Comparison of ENCODE assay signal across 27 cellular contexts in the genomic region with DNA sequence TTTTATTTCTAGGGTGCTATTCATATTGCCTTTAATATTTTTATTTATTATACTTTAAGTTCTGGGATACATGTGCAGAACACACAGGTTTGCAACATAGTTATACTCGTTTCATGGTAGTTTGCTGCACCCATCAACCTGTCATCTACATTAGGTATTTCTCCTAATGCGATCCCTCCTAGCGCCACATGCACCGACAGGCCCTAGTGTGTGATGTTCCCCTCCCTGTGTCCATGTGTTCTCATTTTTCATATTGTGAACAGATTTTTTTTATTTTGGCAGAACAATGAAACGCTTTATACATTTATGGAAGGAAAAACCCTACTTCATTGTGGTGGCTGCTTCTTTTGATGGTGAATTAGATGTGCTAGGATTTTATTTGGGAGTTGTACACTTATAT. TPM values are rescaled to one million over a fixed set of nuclear protein-coding genes. Genes with fewer than 3 reads are reported as not detected.
"Had no signal": no experiment of that assay in that cellular context is flagged by ENCODE, and none has a peak within 500 bp of the region (broad histone marks: within the 10 kb centered on the region; RNA-seq: fewer than 3 reads in every experiment).

No MANE protein-coding gene starts in this region.

- H3K27ac ChIP-seq: stomach, suprapubic skin, testis, thoracic aorta, thyroid gland, tibial artery, tibial nerve, transverse colon, upper lobe of left lung, upper lobe of right lung, uterus, vagina had no signal

- H3K4me1 ChIP-seq: stomach, suprapubic skin, testis, thyroid gland, tibial artery, tibial nerve, transverse colon, upper lobe of left lung, upper lobe of right lung, uterus, vagina had no signal

- H3K4me3 ChIP-seq: stomach, suprapubic skin, testis, thoracic aorta, thyroid gland, tibial artery, tibial nerve, transverse colon, upper lobe of left lung, upper lobe of right lung, uterus, vagina had no signal

- ATAC-seq: stimulated activated effector memory CD8-positive, alpha-beta T cell treated with anti-CD3 and anti-CD28 coated beads, Interleukin-12 subunit alpha, Interleukin-12 subunit beta, amount 100 ng/mL, for 72 hours; stimulated activated memory B cell treated with anti-CD40 and anti-IgM and Interleukin-4, amounts not matched to agents 10 μg/mL and 1 μg/mL and 100 μg/mL, for 72 hours; stimulated activated naive B cell treated with anti-CD40 and anti-IgM and Interleukin-4, amounts not matched to agents 10 μg/mL and 1 μg/mL and 100 μg/mL, for 72 hours; stimulated activated naive CD8-positive, alpha-beta T cell treated with anti-CD3 and anti-CD28 coated beads, Interleukin-15, amount 100 ng/mL, for 72 hours; stimulated activated naive CD8-positive, alpha-beta T cell treated with anti-CD3 and anti-CD28 coated beads, Interleukin-15, Interleukin-2, amounts not matched to agents 100 U/mL and 50 U/mL, for 24 hours; upper lobe of right lung had no signal

- DNase-seq: stimulated activated CD4-positive, alpha-beta T cell treated with anti-CD3 and anti-CD28 coated beads, Interleukin-2, amount 100 ng/mL, for 48 hours; stimulated activated CD4-positive, alpha-beta T cell treated with anti-CD3 and anti-CD28 coated beads, Interleukin-4, amount 100 ng/mL, for 1 hour; stimulated activated CD4-positive, alpha-beta T cell treated with anti-CD3 and anti-CD28 coated beads, Interleukin-4, amount 100 ng/mL, for 24 hours; stimulated activated CD4-positive, alpha-beta T cell treated with anti-CD3 and anti-CD28 coated beads, Interleukin-4, amount 100 ng/mL, for 4 hours; stimulated activated CD8-positive, alpha-beta memory T cell treated with anti-CD3 and anti-CD28 coated beads, Interleukin-4, amount 100 ng/mL, for 48 hours; stimulated activated naive B cell treated with anti-CD40 and anti-IgM and Interleukin-4, amounts not matched to agents 10 μg/mL and 1 μg/mL and 100 μg/mL, for 72 hours; stimulated activated naive CD4-positive, alpha-beta T cell; stimulated activated naive CD4-positive, alpha-beta T cell treated with Interleukin-2 at 50 U/mL for 16 hours; stimulated activated naive CD8-positive, alpha-beta T cell treated with anti-CD3 and anti-CD28 coated beads, Interleukin-15, amount 100 ng/mL, for 72 hours; stimulated activated naive CD8-positive, alpha-beta T cell treated with anti-CD3 and anti-CD28 coated beads, Interleukin-15, Interleukin-2, amounts not matched to agents 100 U/mL and 50 U/mL, for 24 hours; stomach; substantia nigra; testis; thyroid gland; tibial artery; transverse colon; trophoblast cell; upper lobe of left lung; upper lobe of right lung; uterus had no signal

- H3K27me3 ChIP-seq: stomach, suprapubic skin, testis, thyroid gland, tibial artery, tibial nerve, transverse colon, upper lobe of left lung, upper lobe of right lung, uterus, vagina had no signal

- H3K36me3 ChIP-seq: stomach, suprapubic skin, thoracic aorta, thyroid gland, tibial artery, tibial nerve, transverse colon, upper lobe of left lung, upper lobe of right lung, uterus, vagina had no signal

- H3K9me3 ChIP-seq: stomach, suprapubic skin, testis, thoracic aorta, thyroid gland, tibial artery, tibial nerve, transverse colon, upper lobe of left lung, upper lobe of right lung, uterus, vagina had no signal

RNA-seq across cellular contexts. Expression of a gene that starts 14.4 kb away (rescaled TPM):
- total RNA-seq: thoracic aorta, upper lobe of right lung had no signal
- polyA plus RNA-seq: stomach, urinary bladder had no signal
